ENCODE assay signal across 14 cellular contexts in genomic region chr1:51568231-51568935, GRCh38. TPM values are rescaled to one million over a fixed set of nuclear protein-coding genes. Genes with fewer than 3 reads are reported as not detected.
DNase-seq lines count a peak whose midpoint lies in the region; TF ChIP-seq lines count a peak whose summit lies in the region.
"Had no signal": no experiment of that assay in that cellular context is flagged by ENCODE, and none has a peak within 500 bp of the region (broad histone marks: within the 10 kb centered on the region; RNA-seq: fewer than 3 reads in every experiment).

No MANE protein-coding gene starts in this region.

- H2BK12ac ChIP-seq in mesenchymal stem cell (ENCODE audit: low read length in 2 of 2), result no peak overlapping the region

- no peak overlapping the region for H3K4me2 ChIP-seq in mesenchymal stem cell (ENCODE audit: low read length, poor library complexity, severe bottlenecking)
- H3K4me2 ChIP-seq: KMS-11 had no signal

- no peak overlapping the region for H2BK15ac ChIP-seq in mesenchymal stem cell (ENCODE audit: low read depth, poor library complexity, severe bottlenecking)

- H2AK5ac ChIP-seq in mesenchymal stem cell (ENCODE audit: low read length, severe bottlenecking), result no peak overlapping the region

- peak overlapping the region; percentile 31 for H3K9ac ChIP-seq in mesenchymal stem cell (ENCODE audit: low read length)
- H3K9ac ChIP-seq: KMS-11 had no signal

- WGBS in mesenchymal stem cell, result 94% methylated on average over 7 of the region's 7 CpGs

- H3K4me1 ChIP-seq in mesenchymal stem cell (ENCODE audit: control insufficient read depth, insufficient read depth, low read depth, low read length), result peaks cover 4% of the 10 kb centered on the region

- H3K27ac ChIP-seq in C4-2B (peak overlapping the region; percentile 91), VCaP (peak overlapping the region; percentile 59), mesenchymal stem cell (ENCODE audit: low read length, poor library complexity, severe bottlenecking) (no peak overlapping the region)
- H3K27ac ChIP-seq: KMS-11, sigmoid colon had no signal

- H3K18ac ChIP-seq in mesenchymal stem cell (ENCODE audit: low read depth in 1 of 2, low read length in 2 of 2), result no peak overlapping the region

- no peaks in the 10 kb centered on the region for H3K27me3 ChIP-seq in mesenchymal stem cell (ENCODE audit: control insufficient read depth in 1 of 2, insufficient read depth in 1 of 2, low read length in 2 of 2)
- H3K27me3 ChIP-seq: sigmoid colon had no signal

- peak; percentile 13; the same call in 1 of the 2 replicates for TF ChIP-seq CTCF in C4-2B (conservative IDR thresholded peaks at IDR 0.05)
- TF ChIP-seq CTCF in VCaP (conservative IDR thresholded peaks at IDR 0.05), result no peak

- H2BK120ac ChIP-seq in mesenchymal stem cell (ENCODE audit: low read depth, low read length), result no peak overlapping the region

- H3K79me1 ChIP-seq in mesenchymal stem cell (replicated peaks; ENCODE audit: low read length, poor library complexity, severe bottlenecking), result no peaks in the 10 kb centered on the region

- H3K9me3 ChIP-seq in mesenchymal stem cell (ENCODE audit: control insufficient read depth, low read length), result no peaks in the 10 kb centered on the region
- H3K9me3 ChIP-seq: sigmoid colon had no signal

- no peak overlapping the region for H2BK5ac ChIP-seq in mesenchymal stem cell (ENCODE audit: low read depth, low read length, poor library complexity, severe bottlenecking)

- H3K4me3 ChIP-seq in mesenchymal stem cell (ENCODE audit: insufficient read depth in 1 of 2, low read depth in 1 of 2, low read length in 2 of 2), result no peak overlapping the region
- H3K4me3 ChIP-seq: sigmoid colon had no signal

- no peaks in the 10 kb centered on the region for H3K36me3 ChIP-seq in mesenchymal stem cell (ENCODE audit: control insufficient read depth in 1 of 2, insufficient read depth in 2 of 2, low read depth in 1 of 2, low read length in 2 of 2)
- H3K36me3 ChIP-seq: sigmoid colon had no signal

- H3K14ac ChIP-seq in mesenchymal stem cell (ENCODE audit: low read length in 2 of 2), result no peak overlapping the region

- intact Hi-C loops in head of caudate nucleus (cut with DNase I), result no loop called here

- no peak overlapping the region for H4K8ac ChIP-seq in mesenchymal stem cell (ENCODE audit: low read length)

- DNase-seq in ELR (ENCODE audit: low read depth), result peak; percentile 28
- DNase-seq in mesenchymal stem cell, result no peak
- DNase-seq in head of caudate nucleus, result no peak
- DNase-seq in midbrain (lab: John Stamatoyannopoulos, UW), result no peak
- no peak for DNase-seq in activated CD4-positive, CD25-positive, alpha-beta regulatory T cell (lab: John Stamatoyannopoulos, UW)
- no peak for DNase-seq in SKM-1 treated with dmso at 0.1 percent for 144 hours (lab: John Stamatoyannopoulos, UW; ENCODE audit: unreplicated experiment)
- DNase-seq: H7, left ventricle myocardium superior, NCI-H526, sigmoid colon, T-helper 9 cell had no signal

- H3K4ac ChIP-seq in mesenchymal stem cell (ENCODE audit: low read depth in 1 of 2, low read length in 2 of 2), result no peak overlapping the region

- no peak overlapping the region for H3K23ac ChIP-seq in mesenchymal stem cell (ENCODE audit: low read length in 2 of 2)

- no peak overlapping the region for H4K91ac ChIP-seq in mesenchymal stem cell (ENCODE audit: low read length)

- H2AFZ ChIP-seq in mesenchymal stem cell (ENCODE audit: low read depth, low read length), result no peak overlapping the region

RNA-seq across cellular contexts. Expression of gene OSBPL9, which starts 48.5 kb away (rescaled TPM):
- polyA plus RNA-seq in mesenchymal stem cell (2013, experiment 1 of 2), result 48.8 TPM
- polyA plus RNA-seq in mesenchymal stem cell (2013, experiment 2 of 2), result 49.0 TPM

RNA-seq across cellular contexts. Expression of gene EPS15, which starts 49.3 kb away (rescaled TPM):
- 42.9 TPM for polyA plus RNA-seq in mesenchymal stem cell (2013, experiment 1 of 2)
- 41.3 TPM for polyA plus RNA-seq in mesenchymal stem cell (2013, experiment 2 of 2)
